Comparison of ENCODE assay signal across 8 cellular contexts in genomic region chr9:133532937-133533668, GRCh38.
DNase-seq lines count a peak whose midpoint lies in the region; ATAC-seq, FAIRE-seq and TF ChIP-seq lines count a peak whose summit lies in the region.

No MANE protein-coding gene starts in this region.

- no peak for DNase-seq in HFF-Myc (ENCODE audit: extremely low read depth, low read depth)
- DNase-seq in activated T-cell treated with anti-CD3 and anti-CD28 coated beads, Interleukin-2, amount 50 U/mL, for 24 hours, result peak; percentile 76
- peak; percentile 46 for DNase-seq in fibroblast of mammary gland (ENCODE audit: low read depth)
- DNase-seq in urothelium cell line (ENCODE audit: low spot score), result peak; percentile 73

- TF ChIP-seq CTCF in HFF-Myc (IDR thresholded peaks at IDR 0.05; ENCODE audit: low read depth, low read length, missing control alignments) (peak; percentile 76), OCI-LY1 (IDR thresholded peaks at IDR 0.05; ENCODE audit: low read length) (peak; percentile 59), fibroblast of mammary gland (conservative IDR thresholded peaks at IDR 0.05; ENCODE audit: control insufficient read depth, insufficient read depth, low read depth, low read length) (peak; percentile 51), parathyroid adenoma (IDR thresholded peaks at IDR 0.05) (peak; percentile 34)

- H3K27ac ChIP-seq in BLaER1, result peak overlapping the region; percentile 46; the same call in 1 of the 2 replicates
- H3K27ac ChIP-seq in OCI-LY1 (ENCODE audit: low read depth, low read length, poor library complexity, severe bottlenecking), result no peak overlapping the region
- H3K27ac ChIP-seq in parathyroid adenoma, result no peak overlapping the region

- H3K4me2 ChIP-seq in BLaER1 (peak overlapping the region; percentile 98), OCI-LY1 (ENCODE audit: low read length) (no peak overlapping the region), parathyroid adenoma (ENCODE audit: low read length) (no peak overlapping the region)

- H3K9me3 ChIP-seq in BLaER1 (no peaks in the 10 kb centered on the region), OCI-LY1 (ENCODE audit: low read length) (no peaks in the 10 kb centered on the region), parathyroid adenoma (ENCODE audit: control insufficient read depth, low read length) (no peaks in the 10 kb centered on the region)

- H3K4me1 Mint-ChIP-seq in activated T-cell treated with anti-CD3 and anti-CD28 coated beads, Interleukin-2, amount 50 U/mL, for 24 hours (ENCODE audit: low read depth), result peaks cover 12% of the 10 kb centered on the region

- H3K36me3 ChIP-seq in BLaER1 (no peaks in the 10 kb centered on the region), OCI-LY1 (ENCODE audit: insufficient read depth, low read length) (no peaks in the 10 kb centered on the region), parathyroid adenoma (ENCODE audit: control insufficient read depth, insufficient read depth, low read length) (no peaks in the 10 kb centered on the region)

- H3K4me3 Mint-ChIP-seq in activated T-cell treated with anti-CD3 and anti-CD28 coated beads, Interleukin-2, amount 50 U/mL, for 24 hours, result no peak overlapping the region

- H3K27ac Mint-ChIP-seq in activated T-cell treated with anti-CD3 and anti-CD28 coated beads, Interleukin-2, amount 50 U/mL, for 24 hours, result no peak overlapping the region

- peaks cover 9% of the 10 kb centered on the region for H4K20me1 ChIP-seq in BLaER1
- H4K20me1 ChIP-seq in OCI-LY1 (ENCODE audit: insufficient read depth, low read length), result no peaks in the 10 kb centered on the region

- H3K4me1 ChIP-seq in BLaER1, result peaks cover 89% of the 10 kb centered on the region
- H3K4me1 ChIP-seq in OCI-LY1 (ENCODE audit: insufficient read depth, low read length, severe bottlenecking), result no peaks in the 10 kb centered on the region
- no peaks in the 10 kb centered on the region for H3K4me1 ChIP-seq in parathyroid adenoma

- no peaks in the 10 kb centered on the region for H3K79me2 ChIP-seq in OCI-LY1 (ENCODE audit: insufficient read depth, low read length)
- no peaks in the 10 kb centered on the region for H3K79me2 ChIP-seq in parathyroid adenoma

- peak; percentile 32 for FAIRE-seq in urothelium cell line (lab: Jason Lieb, UNC)

- ATAC-seq in GM18519 (IDR thresholded peaks at IDR 0.05; ENCODE audit: low FRiP score, unreplicated experiment), result no peak

- H3K9me2 ChIP-seq in OCI-LY1 (ENCODE audit: low read depth, low read length), result no peaks in the 10 kb centered on the region

- no peak overlapping the region for H3K4me3 ChIP-seq in BLaER1
- H3K4me3 ChIP-seq in HFF-Myc (replicated peaks; ENCODE audit: low read depth, low read length), result no peak overlapping the region
- H3K4me3 ChIP-seq in OCI-LY1 (ENCODE audit: low read depth, low read length, poor library complexity, severe bottlenecking), result no peak overlapping the region
- no peak overlapping the region for H3K4me3 ChIP-seq in fibroblast of mammary gland (ENCODE audit: control insufficient read depth, low read depth, low read length)
- no peak overlapping the region for H3K4me3 ChIP-seq in parathyroid adenoma (ENCODE audit: low read depth, low read length)

- H3K27me3 Mint-ChIP-seq in activated T-cell treated with anti-CD3 and anti-CD28 coated beads, Interleukin-2, amount 50 U/mL, for 24 hours, result peaks cover 20% of the 10 kb centered on the region

- H3K9me3 Mint-ChIP-seq in activated T-cell treated with anti-CD3 and anti-CD28 coated beads, Interleukin-2, amount 50 U/mL, for 24 hours, result no peaks in the 10 kb centered on the region

- no peaks in the 10 kb centered on the region for H3F3A ChIP-seq in OCI-LY1 (ENCODE audit: insufficient read depth, low read length)

- no peaks in the 10 kb centered on the region for H3K36me3 Mint-ChIP-seq in activated T-cell treated with anti-CD3 and anti-CD28 coated beads, Interleukin-2, amount 50 U/mL, for 24 hours (ENCODE audit: low read depth)

- no peak overlapping the region; the same call in 1 of the 2 replicates for H3K9ac ChIP-seq in BLaER1
- H3K9ac ChIP-seq in OCI-LY1 (ENCODE audit: low read length), result no peak overlapping the region
- H3K9ac ChIP-seq in parathyroid adenoma, result no peak overlapping the region

- no peak overlapping the region for H2AFZ ChIP-seq in OCI-LY1 (ENCODE audit: low read length)
- H2AFZ ChIP-seq in parathyroid adenoma, result no peak overlapping the region

- H3K27me3 ChIP-seq in BLaER1 (peaks cover 2% of the 10 kb centered on the region; the same call in 1 of the 2 replicates), OCI-LY1 (ENCODE audit: insufficient read depth, low read length) (peaks cover 8% of the 10 kb centered on the region; the same call in 1 of the 2 replicates), parathyroid adenoma (ENCODE audit: control insufficient read depth, insufficient read depth, low read length) (peaks cover 4% of the 10 kb centered on the region)
